8 cellular contexts compared by ENCODE assay signal in genomic region chr2:187565618-187566017, GRCh38. TPM values are rescaled to one million over a fixed set of nuclear protein-coding genes. Genes with fewer than 3 reads are reported as not detected.
DNase-seq lines count a peak whose midpoint lies in the region; ATAC-seq and TF ChIP-seq lines count a peak whose summit lies in the region.
"Not testable (repeated sequence)": the region's sequence is repeated elsewhere in the genome, so short reads cannot be mapped to it uniquely, and the experiment has no call there.
"Had no signal": no experiment of that assay in that cellular context is flagged by ENCODE, and none has a peak within 500 bp of the region (broad histone marks: within the 10 kb centered on the region; RNA-seq: fewer than 3 reads in every experiment).

No MANE protein-coding gene starts in this region.

- 60% methylated on average over 9 of the region's 11 CpGs; no CpG with 5 or more reads in 1 of the 2 experiments for WGBS in endodermal cell (ENCODE audit: insufficient coverage in 1 of 2, insufficient read length in 1 of 2), 2 experiments

- H3K4me1 ChIP-seq in ES-I3 (ENCODE audit: insufficient read depth, low read length), result peaks cover 30% of the 10 kb centered on the region
- H3K4me1 ChIP-seq in HUES48 (ENCODE audit: control insufficient read depth, insufficient read depth, low read length), result peaks cover 28% of the 10 kb centered on the region
- H3K4me1 ChIP-seq in endodermal cell (ENCODE audit: control insufficient read depth, insufficient read depth, low read length), result not testable (repeated sequence)
- peaks cover 12% of the 10 kb centered on the region for H3K4me1 ChIP-seq in neural progenitor cell

- H3K4me3 Mint-ChIP-seq in WTC11, endodermal cell, neural progenitor cell: not testable (repeated sequence)

- peak overlapping the region; percentile 68 for H2AFZ ChIP-seq in neural progenitor cell (replicated peaks)

- peak overlapping the region; percentile 93 for H3K27ac Mint-ChIP-seq in WTC11
- peak overlapping the region; percentile 98 for H3K27ac Mint-ChIP-seq in endodermal cell
- not testable (repeated sequence) for H3K27ac Mint-ChIP-seq in neural progenitor cell

- CTCF ChIA-PET in WTC11 (lab: Charles Lee), result not testable (repeated sequence)

- H3K27me3 Mint-ChIP-seq in WTC11 (ENCODE audit: low read depth); endodermal cell (ENCODE audit: insufficient read depth); neural progenitor cell (ENCODE audit: insufficient read depth, low read depth): not testable (repeated sequence)

- H3K9me3 Mint-ChIP-seq in WTC11, endodermal cell, neural progenitor cell: not testable (repeated sequence)

- not testable (repeated sequence) for DNase-seq in WTC11 (ENCODE audit: low spot score); neural progenitor cell (ENCODE audit: low spot score)
- DNase-seq in endodermal cell, result peak; percentile 61

- not testable (repeated sequence) for H3K27me3 ChIP-seq in HUES48 (ENCODE audit: control insufficient read depth, insufficient read depth, low read length); endodermal cell (ENCODE audit: control insufficient read depth, insufficient read depth, low read length, poor library complexity, severe bottlenecking)
- peaks cover 17% of the 10 kb centered on the region for H3K27me3 ChIP-seq in neural progenitor cell

- not testable (repeated sequence) for H3K4me2 ChIP-seq in neural progenitor cell

- not testable (repeated sequence) for H3K36me3 ChIP-seq in ES-I3 (ENCODE audit: insufficient read depth, low read length); endodermal cell (ENCODE audit: control insufficient read depth, insufficient read depth, low read length); neural progenitor cell
- H3K36me3 ChIP-seq in HUES48 (ENCODE audit: control insufficient read depth, insufficient read depth, low read length), result peaks cover 16% of the 10 kb centered on the region

- not testable (repeated sequence) for H4K20me1 ChIP-seq in neural progenitor cell (ENCODE audit: low read depth)

- H3K9me3 ChIP-seq in ES-I3 (ENCODE audit: control insufficient read depth, insufficient read depth, low read length); HUES48 (ENCODE audit: control insufficient read depth, insufficient read depth, low read length); endodermal cell (ENCODE audit: control insufficient read depth, low read length); iPS-18c (ENCODE audit: control insufficient read depth, insufficient read depth, low read length); neural progenitor cell (ENCODE audit: low read depth): not testable (repeated sequence)

- H3K4me3 ChIP-seq in HUES48 (ENCODE audit: low read depth, low read length) (peak overlapping the region; percentile 75), iPS-11a (ENCODE audit: low read depth, low read length) (peak overlapping the region; percentile 55), iPS-18c (ENCODE audit: insufficient read depth, low read depth, low read length) (peak overlapping the region; percentile 44; the same call in 1 of the 2 replicates)
- H3K4me3 ChIP-seq in endodermal cell (ENCODE audit: low read length); neural progenitor cell: not testable (repeated sequence)

- H3K9ac ChIP-seq in ES-I3 (ENCODE audit: low read depth, low read length) (peak overlapping the region; percentile 63), HUES48 (ENCODE audit: low read depth, low read length) (peak overlapping the region; percentile 79)
- not testable (repeated sequence) for H3K9ac ChIP-seq in endodermal cell (ENCODE audit: extremely low read depth, low read length, poor library complexity, severe bottlenecking); neural progenitor cell

- H3K79me2 ChIP-seq in neural progenitor cell (ENCODE audit: low read depth), result not testable (repeated sequence)

- H3K27ac ChIP-seq in HUES48 (ENCODE audit: low read depth, low read length), result peak overlapping the region; percentile 62
- not testable (repeated sequence) for H3K27ac ChIP-seq in endodermal cell (ENCODE audit: low read depth, low read length); neural progenitor cell

- H3K36me3 Mint-ChIP-seq in WTC11; endodermal cell (ENCODE audit: low read depth); neural progenitor cell: not testable (repeated sequence)

- not testable (repeated sequence) for H3F3A ChIP-seq in neural progenitor cell (ENCODE audit: low read depth)

- not testable (repeated sequence) for ATAC-seq in WTC11

- not testable (repeated sequence) for TF ChIP-seq CTCF in WTC11 (IDR thresholded peaks at IDR 0.05); endodermal cell (conservative IDR thresholded peaks at IDR 0.05); neural progenitor cell (IDR thresholded peaks at IDR 0.05)

- peaks cover 31% of the 10 kb centered on the region for H3K4me1 Mint-ChIP-seq in WTC11
- H3K4me1 Mint-ChIP-seq in endodermal cell, result peaks cover 31% of the 10 kb centered on the region
- H3K4me1 Mint-ChIP-seq in neural progenitor cell, result not testable (repeated sequence)

- POLR2A ChIA-PET in WTC11 (lab: Charles Lee), result not testable (repeated sequence)

RNA-seq across cellular contexts. Expression of gene TFPI, which starts 11.4 kb away (rescaled TPM):
- 8.4 to 10.2 TPM (median 8.9 TPM) in 3 replicates for total RNA-seq in WTC11 (2021)
- total RNA-seq in endodermal cell, result 10 to 100 TPM; 33.0 to 34.3 TPM
- 36.1 TPM for polyA plus RNA-seq in endodermal cell (2013, experiment 1 of 2)
- 41.4 TPM for polyA plus RNA-seq in endodermal cell (2013, experiment 2 of 2)
- total RNA-seq in neural progenitor cell (ENCODE audit: low replicate concordance), result 12.9 and 16.6 TPM in 2 replicates
- total RNA-seq: CD8-positive, alpha-beta memory T cell had no signal
- polyA plus RNA-seq: CD8-positive, alpha-beta memory T cell had no signal
